25 cellular contexts compared by ENCODE assay signal in the genomic region with DNA sequence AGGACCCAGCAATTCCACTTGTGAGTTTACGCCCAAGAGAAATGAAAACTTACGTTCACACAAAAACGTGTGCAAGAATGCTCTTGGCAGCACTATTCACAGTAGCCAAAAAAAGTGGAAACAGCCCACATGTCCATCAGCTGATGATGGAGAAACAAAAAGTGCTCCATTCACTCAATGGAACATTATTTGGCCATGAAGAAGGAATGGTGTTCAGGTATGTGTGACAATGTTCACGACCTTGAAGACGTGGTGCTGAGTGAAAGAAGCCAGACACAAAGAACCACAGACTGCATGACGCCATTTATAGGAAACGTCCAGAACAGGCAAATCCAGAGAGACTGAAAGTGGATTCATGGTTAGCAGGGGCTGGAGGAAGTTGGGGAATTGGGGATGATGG.
DNase-seq lines count a peak whose midpoint lies in the region; ATAC-seq, FAIRE-seq and TF ChIP-seq lines count a peak whose summit lies in the region.
"Had no signal": no experiment of that assay in that cellular context is flagged by ENCODE, and none has a peak within 500 bp of the region (broad histone marks: within the 10 kb centered on the region; RNA-seq: fewer than 3 reads in every experiment).

No MANE protein-coding gene starts in this region.

- H4K20me1 ChIP-seq in K562 (replicated peaks; ENCODE audit: control insufficient read depth, insufficient read depth, low read length): peaks cover 5% of the 10 kb centered on the region; the same call in 1 of the 2 replicates
- H4K20me1 ChIP-seq: BLaER1 treated with 17β-estradiol and CSF1 and Interleukin-3, amounts not matched to agents 10 nM and 100 nM had no signal

- TF ChIP-seq CTCF in HEK293 (tag by site-specific recombination; IDR thresholded peaks at IDR 0.05) (no peak), K562 (IDR thresholded peaks at IDR 0.05 in 2 of 3, conservative IDR thresholded peaks at IDR 0.05 in 1 of 3; ENCODE audit: insufficient read depth in 2 of 3, low read depth in 1 of 3, low read length in 3 of 3) (no peak), sigmoid colon (IDR thresholded peaks at IDR 0.05) (no peak)

- POLR2A ChIA-PET in HEK293 (lab: Yijun Ruan, JAX) (no interaction called here), K562 (lab: Yijun Ruan, JAX) (interaction anchor here (1.3 to 1.6 kb wide), 4 partner anchors 10 to 43 kb away, joined by 3 to 8 read pairs (median 5); no protein-coding TSS in a partner anchor)

- H3K36me3 ChIP-seq in HEK293 (ENCODE audit: control insufficient read depth in 2 of 2, insufficient read depth in 1 of 2, low read length in 2 of 2): no peaks in the 10 kb centered on the region
- H3K36me3 ChIP-seq in K562 (ENCODE audit: control insufficient read depth, insufficient read depth, low read length): no peaks in the 10 kb centered on the region
- H3K36me3 ChIP-seq in subcutaneous abdominal adipose tissue (ENCODE audit: control insufficient read depth in 5 of 5, insufficient read depth in 5 of 5, low read length in 5 of 5): no peaks in the 10 kb centered on the region
- H3K36me3 ChIP-seq in sigmoid colon: no peaks in the 10 kb centered on the region
- H3K36me3 ChIP-seq: BE2C; BLaER1 treated with 17β-estradiol and CSF1 and Interleukin-3, amounts not matched to agents 10 nM and 100 nM had no signal

- TF ChIP-seq EP300 in K562 (IDR thresholded peaks at IDR 0.05; ENCODE audit: low read length) (no peak), sigmoid colon (IDR thresholded peaks at IDR 0.05) (no peak)

- H3K9me1 ChIP-seq in K562 (ENCODE audit: control insufficient read depth, insufficient read depth, low read length): peaks cover 6% of the 10 kb centered on the region

- WGBS in K562 (ENCODE audit: insufficient coverage, low coverage, missing lambda C conversion rate): 23% methylated on average over 7 of the region's 7 CpGs
- WGBS in sigmoid colon, 2 donors: 44 to 50% methylated on average over 7 of the region's 7 CpGs

- DNase-seq in K562 (ENCODE audit: extremely low read depth in 1 of 4, low spot score in 3 of 4): no peak
- no peak for DNase-seq in NCI-H446 (lab: John Stamatoyannopoulos, UW)
- no peak for DNase-seq in activated CD4-positive, alpha-beta T cell treated with anti-CD3 and anti-CD28 coated beads, Interleukin-2, amount 50 U/mL, for 48 hours
- DNase-seq in sigmoid colon: no peak
- DNase-seq: 8988T; ACHN; AML-193; BE2C; CD4-positive, alpha-beta T cell; CD8-positive, alpha-beta memory T cell; DMS 273 treated with DMSO at 0.1 percent for 48 hours; DMS79; EL; GDM1; H9; HFFc6 had no signal

- H3K9ac ChIP-seq in K562 (ENCODE audit: insufficient read depth in 1 of 2, low read depth in 2 of 2, low read length in 2 of 2) (no peak overlapping the region), subcutaneous abdominal adipose tissue (ENCODE audit: low read length in 5 of 5) (no peak overlapping the region)
- H3K9ac ChIP-seq: BLaER1 treated with 17β-estradiol and CSF1 and Interleukin-3, amounts not matched to agents 10 nM and 100 nM had no signal

- CTCF ChIA-PET in HEK293 (lab: Yijun Ruan, JAX): interaction anchor here (0.7 to 4.5 kb wide), 13 partner anchors 11 to 188 kb away, joined by 3 to 50 read pairs (median 4); no protein-coding TSS in a partner anchor
- CTCF ChIA-PET in K562 (lab: Yijun Ruan, JAX; ENCODE audit: low intra/inter-chr PET ratio): interaction anchor here (0.6 to 3.5 kb wide), 5 partner anchors 26 to 584 kb away, joined by 5 to 47 read pairs (median 21); no protein-coding TSS in a partner anchor

- no TSS peak for BruUV-seq in K562 (replicated peaks; lab: Mats Ljungman, UMichigan)

- TF ChIP-seq RAD21 in K562 (CRISPR knock-in tag; conservative IDR thresholded peaks at IDR 0.05 in 1 of 2, IDR thresholded peaks at IDR 0.05 in 1 of 2): no peak

- in situ Hi-C loops in K562 (cut with MboI): loop anchor here (5.0 kb wide), 1 partner anchor 46 kb away; no protein-coding TSS in a partner anchor

- TF ChIP-seq POLR2A in K562 (conservative IDR thresholded peaks at IDR 0.05) (no peak), sigmoid colon (IDR thresholded peaks at IDR 0.05) (no peak)

- no peak overlapping the region for H2AFZ ChIP-seq in K562 (ENCODE audit: low read depth, low read length)

- no peaks in the 10 kb centered on the region for H3K79me2 ChIP-seq in K562 (ENCODE audit: control insufficient read depth, insufficient read depth, low read length)

- no peak overlapping the region for H3K27ac ChIP-seq in HEK293 (ENCODE audit: extremely low read depth, low read depth, low read length)
- no peak overlapping the region for H3K27ac ChIP-seq in K562 (ENCODE audit: extremely low read depth, low read depth, low read length)
- peak overlapping the region; percentile 10 for H3K27ac ChIP-seq in subcutaneous abdominal adipose tissue (ENCODE audit: low read depth, low read length)
- no peak overlapping the region for H3K27ac ChIP-seq in sigmoid colon
- H3K27ac ChIP-seq: A549; BLaER1 treated with 17β-estradiol and CSF1 and Interleukin-3, amounts not matched to agents 10 nM and 100 nM had no signal

- ATAC-seq in K562: no peak
- ATAC-seq: GM12878, HCT116 had no signal

- H3K4me1 ChIP-seq in HEK293 (ENCODE audit: control insufficient read depth, insufficient read depth, low read length) (no peaks in the 10 kb centered on the region; the same call in 1 of the 2 replicates), K562 (replicated peaks in 1 of 2; ENCODE audit: control insufficient read depth in 2 of 2, insufficient read depth in 2 of 2, low read length in 2 of 2) (peaks cover 10 to 60% of the 10 kb centered on the region in 2 experiments), subcutaneous abdominal adipose tissue (ENCODE audit: control insufficient read depth in 5 of 5, insufficient read depth in 5 of 5, low read length in 5 of 5) (peaks cover 2 to 65% (median 57%) of the 10 kb centered on the region in 5 donors), sigmoid colon (peaks cover 2 to 45% (median 33%) of the 10 kb centered on the region in 4 donors)

- H3K27me3 ChIP-seq in K562 (ENCODE audit: control insufficient read depth in 2 of 2, insufficient read depth in 2 of 2, low read length in 2 of 2) (no peaks in the 10 kb centered on the region), subcutaneous abdominal adipose tissue (ENCODE audit: control insufficient read depth in 5 of 5, insufficient read depth in 4 of 5, low read length in 5 of 5) (peaks cover 0 to 32% (median 8%) of the 10 kb centered on the region in 5 donors), sigmoid colon (no peaks in the 10 kb centered on the region)
- H3K27me3 ChIP-seq: BE2C; BLaER1 treated with 17β-estradiol and CSF1 and Interleukin-3, amounts not matched to agents 10 nM and 100 nM had no signal

- H3K4me3 ChIP-seq in HEK293 (ENCODE audit: low read depth, low read length) (no peak overlapping the region), K562 (no peak overlapping the region), subcutaneous abdominal adipose tissue (ENCODE audit: low read depth in 1 of 5, low read length in 5 of 5) (no peak overlapping the region), sigmoid colon (no peak overlapping the region)
- H3K4me3 ChIP-seq: A549; BLaER1 treated with 17β-estradiol and CSF1 and Interleukin-3, amounts not matched to agents 10 nM and 100 nM; GM12878; GM23338 had no signal

- peak; percentile 51 for FAIRE-seq in K562 (lab: Jason Lieb, UNC)
- FAIRE-seq: A549, D721Med, GM12878, GM19239 had no signal

- no peak overlapping the region for H3K4me2 ChIP-seq in K562 (ENCODE audit: insufficient read depth, low read length)
- H3K4me2 ChIP-seq: A549; BLaER1 treated with 17β-estradiol and CSF1 and Interleukin-3, amounts not matched to agents 10 nM and 100 nM; GM23338 had no signal

- intact Hi-C loops in K562 (cut with micrococcal nuclease): loop anchor here (5.0 kb wide), 1 partner anchor 161 kb away; no protein-coding TSS in a partner anchor
- intact Hi-C loops in sigmoid colon (cut with DNase I): no loop called here

- no peaks in the 10 kb centered on the region for H3K9me3 ChIP-seq in HEK293 (ENCODE audit: control insufficient read depth, insufficient read depth, low read depth, low read length)
- H3K9me3 ChIP-seq in K562 (replicated peaks; ENCODE audit: control insufficient read depth, insufficient read depth, low read depth, low read length): no peaks in the 10 kb centered on the region
- peaks cover 0 to 7% (median 3%) of the 10 kb centered on the region in 5 donors for H3K9me3 ChIP-seq in subcutaneous abdominal adipose tissue (ENCODE audit: control insufficient read depth in 5 of 5, low read length in 5 of 5)
- H3K9me3 ChIP-seq in sigmoid colon: no peaks in the 10 kb centered on the region
- H3K9me3 ChIP-seq: A549, BE2C had no signal

TF ChIP-seq in HEK293, 187 proteins besides CTCF, POLR2A, EP300 and RAD21:
- TF ChIP-seq ZNF76 (tag by site-specific recombination; IDR thresholded peaks at IDR 0.05; ENCODE audit: borderline replicate concordance, low read depth) (no peak), ZNF146 (tag by site-specific recombination; IDR thresholded peaks at IDR 0.05) (peak; percentile 77), ZNF426 (tag by site-specific recombination; IDR thresholded peaks at IDR 0.05) (no peak), SETDB1 (IDR thresholded peaks at IDR 0.05; ENCODE audit: insufficient read length, low read length) (no peak)

TF ChIP-seq in K562, 482 proteins besides CTCF, POLR2A, EP300 and RAD21:
- TF ChIP-seq ZNF146 (CRISPR knock-in tag; IDR thresholded peaks at IDR 0.05; ENCODE audit: unreplicated experiment) (peak; percentile 89), POLR2H (tag; IDR thresholded peaks at IDR 0.05; ENCODE audit: low read depth) (no peak)
TF ChIP-seq in K562: peak in this region for 1.

Comparison
In these comparisons a context has a peak if more than half of its experiments do, and no peak if none do; other contexts are left out.
1. Of the 44 proteins assayed by ChIP-seq in both K562 and HEK293: peak only in K562: none; only in HEK293: none; in both: ZNF146; in neither: 43.